Comparison of ENCODE assay signal across 1 cellular context in the genomic region with DNA sequence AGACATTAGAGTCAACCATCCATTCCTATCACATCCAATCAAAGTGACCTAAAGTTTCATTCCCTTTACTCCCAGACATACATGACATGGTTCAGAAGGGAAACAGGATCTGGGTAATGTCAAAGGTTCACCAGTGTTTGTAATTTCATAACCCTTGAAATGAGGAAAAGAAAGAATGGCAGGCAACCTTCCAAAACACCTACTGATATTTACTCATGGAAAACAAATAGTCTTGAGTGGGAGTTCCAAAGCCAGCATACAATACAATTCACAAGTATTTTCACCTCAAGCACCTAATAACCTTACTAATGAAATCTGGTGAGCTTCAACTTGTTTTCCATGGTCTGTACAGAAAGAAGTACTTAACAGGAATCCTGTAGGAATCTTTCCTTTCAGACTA.
A peak's percentile ranks its signal among the peaks of the same experiment; 100 is the strongest.
TF ChIP-seq lines count a peak whose summit lies in the region.

No MANE protein-coding gene starts in this region.

TF ChIP-seq in HepG2, 621 proteins besides CTCF, POLR2A, EP300 and RAD21 (continued from another document and continues in another):
- TF ChIP-seq, protein P1, sequence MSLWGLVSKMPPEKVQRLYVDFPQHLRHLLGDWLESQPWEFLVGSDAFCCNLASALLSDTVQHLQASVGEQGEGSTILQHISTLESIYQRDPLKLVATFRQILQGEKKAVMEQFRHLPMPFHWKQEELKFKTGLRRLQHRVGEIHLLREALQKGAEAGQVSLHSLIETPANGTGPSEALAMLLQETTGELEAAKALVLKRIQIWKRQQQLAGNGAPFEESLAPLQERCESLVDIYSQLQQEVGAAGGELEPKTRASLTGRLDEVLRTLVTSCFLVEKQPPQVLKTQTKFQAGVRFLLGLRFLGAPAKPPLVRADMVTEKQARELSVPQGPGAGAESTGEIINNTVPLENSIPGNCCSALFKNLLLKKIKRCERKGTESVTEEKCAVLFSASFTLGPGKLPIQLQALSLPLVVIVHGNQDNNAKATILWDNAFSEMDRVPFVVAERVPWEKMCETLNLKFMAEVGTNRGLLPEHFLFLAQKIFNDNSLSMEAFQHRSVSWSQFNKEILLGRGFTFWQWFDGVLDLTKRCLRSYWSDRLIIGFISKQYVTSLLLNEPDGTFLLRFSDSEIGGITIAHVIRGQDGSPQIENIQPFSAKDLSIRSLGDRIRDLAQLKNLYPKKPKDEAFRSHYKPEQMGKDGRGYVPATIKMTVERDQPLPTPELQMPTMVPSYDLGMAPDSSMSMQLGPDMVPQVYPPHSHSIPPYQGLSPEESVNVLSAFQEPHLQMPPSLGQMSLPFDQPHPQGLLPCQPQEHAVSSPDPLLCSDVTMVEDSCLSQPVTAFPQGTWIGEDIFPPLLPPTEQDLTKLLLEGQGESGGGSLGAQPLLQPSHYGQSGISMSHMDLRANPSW (CRISPR knock-in tag; IDR thresholded peaks at IDR 0.05; ENCODE audit: borderline replicate concordance) = no peak
- 0 out of 2 replicates have a peak, but pooled peaks have one; percentile 27 for TF ChIP-seq ZBTB7B (CRISPR knock-in tag; IDR thresholded peaks at IDR 0.05)
- TF ChIP-seq FOXM1 (CRISPR knock-in tag; IDR thresholded peaks at IDR 0.05) = no peak
- TF ChIP-seq CREB1 (IDR thresholded peaks at IDR 0.05) = no peak
- peak; percentile 34; the same call in 1 of the 2 replicates for TF ChIP-seq CREB1 (CRISPR knock-in tag; IDR thresholded peaks at IDR 0.05)
- TF ChIP-seq, protein P2, sequence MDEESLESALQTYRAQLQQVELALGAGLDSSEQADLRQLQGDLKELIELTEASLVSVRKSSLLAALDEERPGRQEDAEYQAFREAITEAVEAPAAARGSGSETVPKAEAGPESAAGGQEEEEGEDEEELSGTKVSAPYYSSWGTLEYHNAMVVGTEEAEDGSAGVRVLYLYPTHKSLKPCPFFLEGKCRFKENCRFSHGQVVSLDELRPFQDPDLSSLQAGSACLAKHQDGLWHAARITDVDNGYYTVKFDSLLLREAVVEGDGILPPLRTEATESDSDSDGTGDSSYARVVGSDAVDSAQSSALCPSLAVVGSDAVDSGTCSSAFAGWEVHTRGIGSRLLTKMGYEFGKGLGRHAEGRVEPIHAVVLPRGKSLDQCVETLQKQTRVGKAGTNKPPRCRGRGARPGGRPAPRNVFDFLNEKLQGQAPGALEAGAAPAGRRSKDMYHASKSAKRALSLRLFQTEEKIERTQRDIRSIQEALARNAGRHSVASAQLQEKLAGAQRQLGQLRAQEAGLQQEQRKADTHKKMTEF (CRISPR knock-in tag; IDR thresholded peaks at IDR 0.05) = peak; percentile 78; the same call in 1 of the 2 replicates
- 0 out of 2 replicates have a peak, but pooled peaks have one; percentile 32 for TF ChIP-seq SP5 (CRISPR knock-in tag; IDR thresholded peaks at IDR 0.05; ENCODE audit: borderline replicate concordance, low read depth)
- TF ChIP-seq FOXA3 (CRISPR knock-in tag; IDR thresholded peaks at IDR 0.05) = peak; percentile 89
- peak; percentile 39; the same call in 1 of the 2 replicates for TF ChIP-seq FOSL2 (CRISPR knock-in tag; IDR thresholded peaks at IDR 0.05)
- 0 out of 2 replicates have a peak, but pooled peaks have one; percentile 24 for TF ChIP-seq ZNF205 (CRISPR knock-in tag; IDR thresholded peaks at IDR 0.05)
- peak; percentile 40; the same call in 1 of the 2 replicates for TF ChIP-seq FOXK1 (CRISPR knock-in tag; IDR thresholded peaks at IDR 0.05; ENCODE audit: borderline replicate concordance, low read depth)
- TF ChIP-seq, protein P3, sequence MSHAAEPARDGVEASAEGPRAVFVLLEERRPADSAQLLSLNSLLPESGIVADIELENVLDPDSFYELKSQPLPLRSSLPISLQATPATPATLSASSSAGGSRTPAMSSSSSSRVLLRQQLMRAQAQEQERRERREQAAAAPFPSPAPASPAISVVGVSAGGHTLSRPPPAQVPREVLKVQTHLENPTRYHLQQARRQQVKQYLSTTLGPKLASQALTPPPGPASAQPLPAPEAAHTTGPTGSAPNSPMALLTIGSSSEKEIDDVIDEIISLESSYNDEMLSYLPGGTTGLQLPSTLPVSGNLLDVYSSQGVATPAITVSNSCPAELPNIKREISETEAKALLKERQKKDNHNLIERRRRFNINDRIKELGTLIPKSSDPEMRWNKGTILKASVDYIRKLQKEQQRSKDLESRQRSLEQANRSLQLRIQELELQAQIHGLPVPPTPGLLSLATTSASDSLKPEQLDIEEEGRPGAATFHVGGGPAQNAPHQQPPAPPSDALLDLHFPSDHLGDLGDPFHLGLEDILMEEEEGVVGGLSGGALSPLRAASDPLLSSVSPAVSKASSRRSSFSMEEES (CRISPR knock-in tag; IDR thresholded peaks at IDR 0.05) = 0 out of 2 replicates have a peak, but pooled peaks have one; percentile 47
- peak; percentile 13; the same call in 1 of the 2 replicates for TF ChIP-seq ZSCAN9 (CRISPR knock-in tag; IDR thresholded peaks at IDR 0.05; ENCODE audit: borderline replicate concordance)
- peak; percentile 89 for TF ChIP-seq RXRB (CRISPR knock-in tag; IDR thresholded peaks at IDR 0.05; ENCODE audit: borderline replicate concordance)
- 0 out of 2 replicates have a peak, but pooled peaks have one; percentile 25 for TF ChIP-seq RCOR2 (CRISPR knock-in tag; IDR thresholded peaks at IDR 0.05)
- TF ChIP-seq HDAC2 (CRISPR knock-in tag; IDR thresholded peaks at IDR 0.05) = peak; percentile 55; the same call in 1 of the 2 replicates
- TF ChIP-seq, protein P4, sequence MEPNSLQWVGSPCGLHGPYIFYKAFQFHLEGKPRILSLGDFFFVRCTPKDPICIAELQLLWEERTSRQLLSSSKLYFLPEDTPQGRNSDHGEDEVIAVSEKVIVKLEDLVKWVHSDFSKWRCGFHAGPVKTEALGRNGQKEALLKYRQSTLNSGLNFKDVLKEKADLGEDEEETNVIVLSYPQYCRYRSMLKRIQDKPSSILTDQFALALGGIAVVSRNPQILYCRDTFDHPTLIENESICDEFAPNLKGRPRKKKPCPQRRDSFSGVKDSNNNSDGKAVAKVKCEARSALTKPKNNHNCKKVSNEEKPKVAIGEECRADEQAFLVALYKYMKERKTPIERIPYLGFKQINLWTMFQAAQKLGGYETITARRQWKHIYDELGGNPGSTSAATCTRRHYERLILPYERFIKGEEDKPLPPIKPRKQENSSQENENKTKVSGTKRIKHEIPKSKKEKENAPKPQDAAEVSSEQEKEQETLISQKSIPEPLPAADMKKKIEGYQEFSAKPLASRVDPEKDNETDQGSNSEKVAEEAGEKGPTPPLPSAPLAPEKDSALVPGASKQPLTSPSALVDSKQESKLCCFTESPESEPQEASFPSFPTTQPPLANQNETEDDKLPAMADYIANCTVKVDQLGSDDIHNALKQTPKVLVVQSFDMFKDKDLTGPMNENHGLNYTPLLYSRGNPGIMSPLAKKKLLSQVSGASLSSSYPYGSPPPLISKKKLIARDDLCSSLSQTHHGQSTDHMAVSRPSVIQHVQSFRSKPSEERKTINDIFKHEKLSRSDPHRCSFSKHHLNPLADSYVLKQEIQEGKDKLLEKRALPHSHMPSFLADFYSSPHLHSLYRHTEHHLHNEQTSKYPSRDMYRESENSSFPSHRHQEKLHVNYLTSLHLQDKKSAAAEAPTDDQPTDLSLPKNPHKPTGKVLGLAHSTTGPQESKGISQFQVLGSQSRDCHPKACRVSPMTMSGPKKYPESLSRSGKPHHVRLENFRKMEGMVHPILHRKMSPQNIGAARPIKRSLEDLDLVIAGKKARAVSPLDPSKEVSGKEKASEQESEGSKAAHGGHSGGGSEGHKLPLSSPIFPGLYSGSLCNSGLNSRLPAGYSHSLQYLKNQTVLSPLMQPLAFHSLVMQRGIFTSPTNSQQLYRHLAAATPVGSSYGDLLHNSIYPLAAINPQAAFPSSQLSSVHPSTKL (CRISPR knock-in tag; IDR thresholded peaks at IDR 0.05) = peak; percentile 97
- 0 out of 2 replicates have a peak, but pooled peaks have one; percentile 53 for TF ChIP-seq ZNF335 (CRISPR knock-in tag; IDR thresholded peaks at IDR 0.05)
- 0 out of 2 replicates have a peak, but pooled peaks have one; percentile 35 for TF ChIP-seq MIXL1 (CRISPR knock-in tag; IDR thresholded peaks at IDR 0.05)
- TF ChIP-seq ZNF652 (CRISPR knock-in tag; IDR thresholded peaks at IDR 0.05; ENCODE audit: borderline replicate concordance, low read depth) = peak; percentile 48; the same call in 1 of the 2 replicates
- TF ChIP-seq ISL2 (CRISPR knock-in tag; IDR thresholded peaks at IDR 0.05) = peak; percentile 52; the same call in 1 of the 2 replicates
- no peak for TF ChIP-seq FOXP1 (IDR thresholded peaks at IDR 0.05)
- peak; percentile 85 for TF ChIP-seq FOXP1 (CRISPR knock-in tag; IDR thresholded peaks at IDR 0.05)
- no peak for TF ChIP-seq ATF1 (CRISPR knock-in tag; IDR thresholded peaks at IDR 0.05)
- TF ChIP-seq HMG20A (CRISPR knock-in tag; IDR thresholded peaks at IDR 0.05; ENCODE audit: borderline replicate concordance) = peak; percentile 96
- peak; percentile 51 for TF ChIP-seq KAT8 (CRISPR knock-in tag; IDR thresholded peaks at IDR 0.05)
- TF ChIP-seq, protein P5, sequence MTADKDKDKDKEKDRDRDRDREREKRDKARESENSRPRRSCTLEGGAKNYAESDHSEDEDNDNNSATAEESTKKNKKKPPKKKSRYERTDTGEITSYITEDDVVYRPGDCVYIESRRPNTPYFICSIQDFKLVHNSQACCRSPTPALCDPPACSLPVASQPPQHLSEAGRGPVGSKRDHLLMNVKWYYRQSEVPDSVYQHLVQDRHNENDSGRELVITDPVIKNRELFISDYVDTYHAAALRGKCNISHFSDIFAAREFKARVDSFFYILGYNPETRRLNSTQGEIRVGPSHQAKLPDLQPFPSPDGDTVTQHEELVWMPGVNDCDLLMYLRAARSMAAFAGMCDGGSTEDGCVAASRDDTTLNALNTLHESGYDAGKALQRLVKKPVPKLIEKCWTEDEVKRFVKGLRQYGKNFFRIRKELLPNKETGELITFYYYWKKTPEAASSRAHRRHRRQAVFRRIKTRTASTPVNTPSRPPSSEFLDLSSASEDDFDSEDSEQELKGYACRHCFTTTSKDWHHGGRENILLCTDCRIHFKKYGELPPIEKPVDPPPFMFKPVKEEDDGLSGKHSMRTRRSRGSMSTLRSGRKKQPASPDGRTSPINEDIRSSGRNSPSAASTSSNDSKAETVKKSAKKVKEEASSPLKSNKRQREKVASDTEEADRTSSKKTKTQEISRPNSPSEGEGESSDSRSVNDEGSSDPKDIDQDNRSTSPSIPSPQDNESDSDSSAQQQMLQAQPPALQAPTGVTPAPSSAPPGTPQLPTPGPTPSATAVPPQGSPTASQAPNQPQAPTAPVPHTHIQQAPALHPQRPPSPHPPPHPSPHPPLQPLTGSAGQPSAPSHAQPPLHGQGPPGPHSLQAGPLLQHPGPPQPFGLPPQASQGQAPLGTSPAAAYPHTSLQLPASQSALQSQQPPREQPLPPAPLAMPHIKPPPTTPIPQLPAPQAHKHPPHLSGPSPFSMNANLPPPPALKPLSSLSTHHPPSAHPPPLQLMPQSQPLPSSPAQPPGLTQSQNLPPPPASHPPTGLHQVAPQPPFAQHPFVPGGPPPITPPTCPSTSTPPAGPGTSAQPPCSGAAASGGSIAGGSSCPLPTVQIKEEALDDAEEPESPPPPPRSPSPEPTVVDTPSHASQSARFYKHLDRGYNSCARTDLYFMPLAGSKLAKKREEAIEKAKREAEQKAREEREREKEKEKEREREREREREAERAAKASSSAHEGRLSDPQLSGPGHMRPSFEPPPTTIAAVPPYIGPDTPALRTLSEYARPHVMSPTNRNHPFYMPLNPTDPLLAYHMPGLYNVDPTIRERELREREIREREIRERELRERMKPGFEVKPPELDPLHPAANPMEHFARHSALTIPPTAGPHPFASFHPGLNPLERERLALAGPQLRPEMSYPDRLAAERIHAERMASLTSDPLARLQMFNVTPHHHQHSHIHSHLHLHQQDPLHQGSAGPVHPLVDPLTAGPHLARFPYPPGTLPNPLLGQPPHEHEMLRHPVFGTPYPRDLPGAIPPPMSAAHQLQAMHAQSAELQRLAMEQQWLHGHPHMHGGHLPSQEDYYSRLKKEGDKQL (CRISPR knock-in tag; IDR thresholded peaks at IDR 0.05; ENCODE audit: low read depth) = peak; percentile 79; the same call in 1 of the 2 replicates
- no peak for TF ChIP-seq ZNF543 (CRISPR knock-in tag; IDR thresholded peaks at IDR 0.05)
- no peak for TF ChIP-seq ZBTB7A (CRISPR knock-in tag; IDR thresholded peaks at IDR 0.05)
- peak; percentile 73; the same call in 1 of the 2 replicates for TF ChIP-seq NR2F2 (IDR thresholded peaks at IDR 0.05; ENCODE audit: borderline replicate concordance, low read depth)
- TF ChIP-seq ZNF644 (CRISPR knock-in tag; IDR thresholded peaks at IDR 0.05; ENCODE audit: low read depth) = 0 out of 2 replicates have a peak, but pooled peaks have one; percentile 39
- TF ChIP-seq, protein P6, sequence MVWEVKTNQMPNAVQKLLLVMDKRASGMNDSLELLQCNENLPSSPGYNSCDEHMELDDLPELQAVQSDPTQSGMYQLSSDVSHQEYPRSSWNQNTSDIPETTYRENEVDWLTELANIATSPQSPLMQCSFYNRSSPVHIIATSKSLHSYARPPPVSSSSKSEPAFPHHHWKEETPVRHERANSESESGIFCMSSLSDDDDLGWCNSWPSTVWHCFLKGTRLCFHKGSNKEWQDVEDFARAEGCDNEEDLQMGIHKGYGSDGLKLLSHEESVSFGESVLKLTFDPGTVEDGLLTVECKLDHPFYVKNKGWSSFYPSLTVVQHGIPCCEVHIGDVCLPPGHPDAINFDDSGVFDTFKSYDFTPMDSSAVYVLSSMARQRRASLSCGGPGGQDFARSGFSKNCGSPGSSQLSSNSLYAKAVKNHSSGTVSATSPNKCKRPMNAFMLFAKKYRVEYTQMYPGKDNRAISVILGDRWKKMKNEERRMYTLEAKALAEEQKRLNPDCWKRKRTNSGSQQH (CRISPR knock-in tag; IDR thresholded peaks at IDR 0.05; ENCODE audit: low read depth) = no peak
- TF ChIP-seq THYN1 (CRISPR knock-in tag; IDR thresholded peaks at IDR 0.05; ENCODE audit: borderline replicate concordance, low read depth) = no peak
- peak; percentile 77 for TF ChIP-seq PPARG (CRISPR knock-in tag; conservative IDR thresholded peaks at IDR 0.05)
- TF ChIP-seq, protein P7, sequence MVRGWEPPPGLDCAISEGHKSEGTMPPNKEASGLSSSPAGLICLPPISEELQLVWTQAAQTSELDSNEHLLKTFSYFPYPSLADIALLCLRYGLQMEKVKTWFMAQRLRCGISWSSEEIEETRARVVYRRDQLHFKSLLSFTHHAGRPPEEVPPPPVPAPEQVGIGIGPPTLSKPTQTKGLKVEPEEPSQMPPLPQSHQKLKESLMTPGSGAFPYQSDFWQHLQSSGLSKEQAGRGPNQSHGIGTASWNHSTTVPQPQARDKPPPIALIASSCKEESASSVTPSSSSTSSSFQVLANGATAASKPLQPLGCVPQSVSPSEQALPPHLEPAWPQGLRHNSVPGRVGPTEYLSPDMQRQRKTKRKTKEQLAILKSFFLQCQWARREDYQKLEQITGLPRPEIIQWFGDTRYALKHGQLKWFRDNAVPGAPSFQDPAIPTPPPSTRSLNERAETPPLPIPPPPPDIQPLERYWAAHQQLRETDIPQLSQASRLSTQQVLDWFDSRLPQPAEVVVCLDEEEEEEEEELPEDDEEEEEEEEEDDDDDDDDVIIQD (CRISPR knock-in tag; IDR thresholded peaks at IDR 0.05; ENCODE audit: low read depth) = peak; percentile 40; the same call in 1 of the 2 replicates
- peak; percentile 99 for TF ChIP-seq RARA (CRISPR knock-in tag; IDR thresholded peaks at IDR 0.05)
- TF ChIP-seq FIP1L1 (IDR thresholded peaks at IDR 0.05; ENCODE audit: borderline replicate concordance, insufficient read depth, low read depth, low read length) = no peak
- peak; percentile 62 for TF ChIP-seq CEBPG (CRISPR knock-in tag; IDR thresholded peaks at IDR 0.05)
- peak; percentile 87 for TF ChIP-seq NR2F6 (IDR thresholded peaks at IDR 0.05)
- peak; percentile 84 for TF ChIP-seq NR2F6 (CRISPR knock-in tag; IDR thresholded peaks at IDR 0.05)
- TF ChIP-seq SOX6 (IDR thresholded peaks at IDR 0.05) = no peak
- TF ChIP-seq SOX6 (CRISPR knock-in tag; IDR thresholded peaks at IDR 0.05) = peak; percentile 85
- TF ChIP-seq TCF7 (IDR thresholded peaks at IDR 0.05; ENCODE audit: low read depth) = peak; percentile 60; the same call in 1 of the 2 replicates
